In the genomic region with DNA sequence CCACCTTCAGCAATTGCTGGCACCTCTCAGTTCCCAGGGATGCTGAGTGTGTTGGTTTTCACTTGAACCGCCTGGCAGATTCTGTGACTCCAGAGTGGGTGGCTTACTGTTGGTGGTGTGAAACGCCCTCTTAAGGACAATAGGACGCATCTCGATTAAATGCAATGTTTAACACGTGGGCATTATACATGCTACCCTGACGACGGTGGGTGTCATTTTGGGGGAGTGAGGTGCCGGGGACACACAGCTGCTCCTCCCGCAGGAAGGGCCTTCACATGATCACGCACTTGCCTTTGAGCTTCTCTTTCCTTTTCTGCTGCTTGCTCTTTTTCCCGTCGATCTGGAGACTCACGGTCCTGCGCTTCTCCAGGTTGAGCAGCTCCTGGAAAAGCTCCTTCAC, we compare ENCODE assay signal across 19 cellular contexts. TPM values are rescaled to one million over a fixed set of nuclear protein-coding genes. Genes with fewer than 3 reads are reported as not detected.
DNase-seq lines count a peak whose midpoint lies in the region; ATAC-seq, FAIRE-seq and TF ChIP-seq lines count a peak whose summit lies in the region.
"Had no signal": no experiment of that assay in that cellular context is flagged by ENCODE, and none has a peak within 500 bp of the region (broad histone marks: within the 10 kb centered on the region; RNA-seq: fewer than 3 reads in every experiment).

No MANE protein-coding gene starts in this region.

- TF ChIP-seq RAD21 in HCT116 (IDR thresholded peaks at IDR 0.05; ENCODE audit: low read depth): 0 out of 2 replicates have a peak, but pooled peaks have one; percentile 8

- H3K9ac ChIP-seq in HCT116 (ENCODE audit: low read length): no peak overlapping the region
- H3K9ac ChIP-seq: BLaER1 had no signal

- no peaks in the 10 kb centered on the region for H3K9me2 ChIP-seq in HCT116 (ENCODE audit: insufficient read depth)

- no peaks in the 10 kb centered on the region for H3K4me1 ChIP-seq in HCT116 (ENCODE audit: control insufficient read depth in 1 of 2, insufficient read depth in 2 of 2, low read length in 2 of 2)

- intact Hi-C loops in HCT116 (cut with micrococcal nuclease): no loop called here
- intact Hi-C loops in left ventricle myocardium superior (cut with micrococcal nuclease): no loop called here

- no peak for TF ChIP-seq POLR2A in HCT116 (IDR thresholded peaks at IDR 0.05; ENCODE audit: borderline replicate concordance, extremely low read depth, insufficient read depth, insufficient read length)

- DNase-seq in HCT116 (ENCODE audit: low read depth, low spot score): no peak
- peak; percentile 14 for DNase-seq in occipital lobe (lab: John Stamatoyannopoulos, UW)
- no peak for DNase-seq in KG1 (lab: John Stamatoyannopoulos, UW)
- DNase-seq in left ventricle myocardium superior: no peak
- no peak for DNase-seq in cortex of kidney (lab: John Stamatoyannopoulos, UW)
- DNase-seq in D721Med (ENCODE audit: insufficient read length, low spot score): no peak
- DNase-seq: ACHN; CD4-positive, alpha-beta memory T cell; DMS79 treated with DMSO at 0.1 percent for 48 hours; GOT3; H7; IMR-90; KBM-7 had no signal

- ATAC-seq in HCT116: no peak
- ATAC-seq in left ventricle myocardium superior: no peak

- H3K27ac ChIP-seq in HCT116 (ENCODE audit: low read depth, low read length) (no peak overlapping the region), angular gyrus (ENCODE audit: low read depth, low read length) (peak overlapping the region; percentile 70)
- H3K27ac ChIP-seq: BLaER1 had no signal

- H3K4me2 ChIP-seq in HCT116 (ENCODE audit: low read length): no peak overlapping the region
- H3K4me2 ChIP-seq: BLaER1 had no signal

- H3K79me2 ChIP-seq in HCT116 (ENCODE audit: insufficient read depth, low read length): no peaks in the 10 kb centered on the region

- H3K9me3 ChIP-seq in HCT116 (ENCODE audit: control insufficient read depth in 1 of 2, insufficient read depth in 1 of 2, low read depth in 1 of 2, low read length in 2 of 2): no peaks in the 10 kb centered on the region
- H3K9me3 ChIP-seq: BLaER1 had no signal

- CTCF ChIA-PET in HCT116 (lab: Charles Lee): no interaction called here

- H2AFZ ChIP-seq in HCT116 (ENCODE audit: low read depth, low read length, poor library complexity, severe bottlenecking): no peak overlapping the region

- RAD21 ChIA-PET in HCT116 (lab: Charles Lee; ENCODE audit: low non-redundant PET in 1 of 2, low total read pairs in 2 of 2, uncharacterized antibody in 2 of 2, unreplicated experiment in 2 of 2): no interaction called here

- no peak for FAIRE-seq in D721Med (lab: Jason Lieb, UNC)
- FAIRE-seq: A204.1, GM12891, HTR-8/SVneo had no signal

- no peaks in the 10 kb centered on the region for H4K20me1 ChIP-seq in HCT116 (ENCODE audit: insufficient read depth)
- H4K20me1 ChIP-seq: BLaER1 had no signal

- H3K36me3 ChIP-seq in HCT116 (ENCODE audit: control insufficient read depth in 1 of 2, insufficient read depth in 2 of 2, low read length in 2 of 2): no peaks in the 10 kb centered on the region
- H3K36me3 ChIP-seq: BLaER1 had no signal

- H3K4me3 ChIP-seq in HCT116 (replicated peaks in 1 of 2; ENCODE audit: low read depth in 1 of 2, low read length in 2 of 2): no peak overlapping the region
- H3K4me3 ChIP-seq: BLaER1 had no signal

- POLR2A ChIA-PET in HCT116 (lab: Charles Lee): no interaction called here

- no TSS peak for BruUV-seq in HCT116 (replicated peaks; lab: Mats Ljungman, UMichigan)

- peaks cover 38% of the 10 kb centered on the region; the same call in 1 of the 2 replicates for H3K27me3 ChIP-seq in HCT116 (ENCODE audit: insufficient read depth, low read length)
- H3K27me3 ChIP-seq: BLaER1 had no signal

- no peak for TF ChIP-seq CTCF in HCT116 (IDR thresholded peaks at IDR 0.05 in 2 of 3, conservative IDR thresholded peaks at IDR 0.05 in 1 of 3; ENCODE audit: borderline replicate concordance in 1 of 3, insufficient read depth in 1 of 3, low read depth in 2 of 3, low read length in 2 of 3)
- TF ChIP-seq CTCF in D721Med (IDR thresholded peaks at IDR 0.05; ENCODE audit: insufficient read depth, missing control alignments): no peak

TF ChIP-seq in HCT116, 20 proteins besides CTCF, POLR2A, EP300 and RAD21:
- TF ChIP-seq FOSL1 (IDR thresholded peaks at IDR 0.05; ENCODE audit: low read depth): no peak
- no peak for TF ChIP-seq YY1 (IDR thresholded peaks at IDR 0.05; ENCODE audit: extremely low read depth, insufficient replicate concordance, low read depth, low read length)
- no peak for TF ChIP-seq CBX3 (IDR thresholded peaks at IDR 0.05; ENCODE audit: low read depth)
- TF ChIP-seq POLR2AphosphoS5 (IDR thresholded peaks at IDR 0.05; ENCODE audit: low read depth, low read length): no peak
- TF ChIP-seq, protein P1, sequence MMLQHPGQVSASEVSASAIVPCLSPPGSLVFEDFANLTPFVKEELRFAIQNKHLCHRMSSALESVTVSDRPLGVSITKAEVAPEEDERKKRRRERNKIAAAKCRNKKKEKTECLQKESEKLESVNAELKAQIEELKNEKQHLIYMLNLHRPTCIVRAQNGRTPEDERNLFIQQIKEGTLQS (IDR thresholded peaks at IDR 0.05): no peak
- TF ChIP-seq, protein P2, sequence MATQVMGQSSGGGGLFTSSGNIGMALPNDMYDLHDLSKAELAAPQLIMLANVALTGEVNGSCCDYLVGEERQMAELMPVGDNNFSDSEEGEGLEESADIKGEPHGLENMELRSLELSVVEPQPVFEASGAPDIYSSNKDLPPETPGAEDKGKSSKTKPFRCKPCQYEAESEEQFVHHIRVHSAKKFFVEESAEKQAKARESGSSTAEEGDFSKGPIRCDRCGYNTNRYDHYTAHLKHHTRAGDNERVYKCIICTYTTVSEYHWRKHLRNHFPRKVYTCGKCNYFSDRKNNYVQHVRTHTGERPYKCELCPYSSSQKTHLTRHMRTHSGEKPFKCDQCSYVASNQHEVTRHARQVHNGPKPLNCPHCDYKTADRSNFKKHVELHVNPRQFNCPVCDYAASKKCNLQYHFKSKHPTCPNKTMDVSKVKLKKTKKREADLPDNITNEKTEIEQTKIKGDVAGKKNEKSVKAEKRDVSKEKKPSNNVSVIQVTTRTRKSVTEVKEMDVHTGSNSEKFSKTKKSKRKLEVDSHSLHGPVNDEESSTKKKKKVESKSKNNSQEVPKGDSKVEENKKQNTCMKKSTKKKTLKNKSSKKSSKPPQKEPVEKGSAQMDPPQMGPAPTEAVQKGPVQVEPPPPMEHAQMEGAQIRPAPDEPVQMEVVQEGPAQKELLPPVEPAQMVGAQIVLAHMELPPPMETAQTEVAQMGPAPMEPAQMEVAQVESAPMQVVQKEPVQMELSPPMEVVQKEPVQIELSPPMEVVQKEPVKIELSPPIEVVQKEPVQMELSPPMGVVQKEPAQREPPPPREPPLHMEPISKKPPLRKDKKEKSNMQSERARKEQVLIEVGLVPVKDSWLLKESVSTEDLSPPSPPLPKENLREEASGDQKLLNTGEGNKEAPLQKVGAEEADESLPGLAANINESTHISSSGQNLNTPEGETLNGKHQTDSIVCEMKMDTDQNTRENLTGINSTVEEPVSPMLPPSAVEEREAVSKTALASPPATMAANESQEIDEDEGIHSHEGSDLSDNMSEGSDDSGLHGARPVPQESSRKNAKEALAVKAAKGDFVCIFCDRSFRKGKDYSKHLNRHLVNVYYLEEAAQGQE (IDR thresholded peaks at IDR 0.05; ENCODE audit: low read depth): no peak
- no peak for TF ChIP-seq EZH2phosphoT487 (IDR thresholded peaks at IDR 0.05; ENCODE audit: borderline replicate concordance)
- TF ChIP-seq SRF (IDR thresholded peaks at IDR 0.05; ENCODE audit: low read depth): no peak
- TF ChIP-seq ZFX (IDR thresholded peaks at IDR 0.05): no peak
- no peak for TF ChIP-seq TCF7L2 (IDR thresholded peaks at IDR 0.05; ENCODE audit: borderline replicate concordance, extremely low read depth, insufficient read depth, insufficient read length)
- TF ChIP-seq, protein P3, sequence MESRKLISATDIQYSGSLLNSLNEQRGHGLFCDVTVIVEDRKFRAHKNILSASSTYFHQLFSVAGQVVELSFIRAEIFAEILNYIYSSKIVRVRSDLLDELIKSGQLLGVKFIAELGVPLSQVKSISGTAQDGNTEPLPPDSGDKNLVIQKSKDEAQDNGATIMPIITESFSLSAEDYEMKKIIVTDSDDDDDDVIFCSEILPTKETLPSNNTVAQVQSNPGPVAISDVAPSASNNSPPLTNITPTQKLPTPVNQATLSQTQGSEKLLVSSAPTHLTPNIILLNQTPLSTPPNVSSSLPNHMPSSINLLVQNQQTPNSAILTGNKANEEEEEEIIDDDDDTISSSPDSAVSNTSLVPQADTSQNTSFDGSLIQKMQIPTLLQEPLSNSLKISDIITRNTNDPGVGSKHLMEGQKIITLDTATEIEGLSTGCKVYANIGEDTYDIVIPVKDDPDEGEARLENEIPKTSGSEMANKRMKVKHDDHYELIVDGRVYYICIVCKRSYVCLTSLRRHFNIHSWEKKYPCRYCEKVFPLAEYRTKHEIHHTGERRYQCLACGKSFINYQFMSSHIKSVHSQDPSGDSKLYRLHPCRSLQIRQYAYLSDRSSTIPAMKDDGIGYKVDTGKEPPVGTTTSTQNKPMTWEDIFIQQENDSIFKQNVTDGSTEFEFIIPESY (IDR thresholded peaks at IDR 0.05; ENCODE audit: extremely low read depth, insufficient replicate concordance, low read length): no peak
- TF ChIP-seq SIN3A (IDR thresholded peaks at IDR 0.05; ENCODE audit: low read depth): no peak
- no peak for TF ChIP-seq JUND (IDR thresholded peaks at IDR 0.05)
- no peak for TF ChIP-seq EZH2 (IDR thresholded peaks at IDR 0.05)
- TF ChIP-seq, protein P4, sequence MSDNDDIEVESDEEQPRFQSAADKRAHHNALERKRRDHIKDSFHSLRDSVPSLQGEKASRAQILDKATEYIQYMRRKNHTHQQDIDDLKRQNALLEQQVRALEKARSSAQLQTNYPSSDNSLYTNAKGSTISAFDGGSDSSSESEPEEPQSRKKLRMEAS (IDR thresholded peaks at IDR 0.05): no peak
- no peak for TF ChIP-seq ELF1 (IDR thresholded peaks at IDR 0.05; ENCODE audit: borderline replicate concordance, low read depth)
- TF ChIP-seq CEBPB (IDR thresholded peaks at IDR 0.05; ENCODE audit: low read depth): no peak

RNA-seq across cellular contexts. Expression of a gene that starts 29.7 kb away (rescaled TPM):
- total RNA-seq in HCT116 (2021; ENCODE audit: unreplicated experiment) (not detected), occipital lobe (30.6 TPM), left ventricle myocardium superior (not detected)
- not detected in 2 replicates for polyA plus RNA-seq in HCT116 (2012)
- total RNA-seq: CD4-positive, alpha-beta memory T cell; IMR-90 had no signal
- polyA plus RNA-seq: CD14-positive monocyte; CD4-positive, alpha-beta memory T cell; IMR-90 had no signal

Comparison
In these comparisons a context has a peak if more than half of its experiments do, and no peak if none do; other contexts are left out.
1. RNA of a gene that starts 29.7 kb away (total RNA-seq): 30.6 TPM in occipital lobe (single experiment); not detected in left ventricle myocardium superior (single experiment) and not detected in HCT116 (single experiment); every median in the first group is over 10 times any median in the second.